ENCODE assay signal across 10 cellular contexts in the genomic region with DNA sequence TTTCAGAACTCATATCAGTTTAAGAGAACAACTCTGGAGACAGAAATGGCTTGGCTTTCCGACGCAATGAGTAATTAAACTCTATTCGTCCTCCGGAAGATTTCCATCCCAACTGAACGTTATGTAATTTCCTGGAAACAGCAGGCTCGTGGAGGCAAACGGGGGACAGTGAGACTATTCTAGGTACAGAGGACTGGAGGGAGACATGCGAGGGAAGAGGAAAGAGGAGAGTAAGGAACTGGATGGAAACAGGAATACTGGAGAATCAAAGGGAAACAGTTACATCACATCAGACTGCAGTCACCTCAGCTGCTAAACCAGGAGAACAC. TPM values are rescaled to one million over a fixed set of nuclear protein-coding genes. Genes with fewer than 3 reads are reported as not detected.
DNase-seq lines count a peak whose midpoint lies in the region; ATAC-seq and TF ChIP-seq lines count a peak whose summit lies in the region.
"Had no signal": no experiment of that assay in that cellular context is flagged by ENCODE, and none has a peak within 500 bp of the region (broad histone marks: within the 10 kb centered on the region; RNA-seq: fewer than 3 reads in every experiment).

No MANE protein-coding gene starts in this region.

- CTCF ChIA-PET in RWPE1 (lab: Yijun Ruan, JAX): no interaction called here

- intact Hi-C loops in esophagus squamous epithelium (cut with DNase I): no loop called here

- no peak for TF ChIP-seq EP300 in suprapubic skin (IDR thresholded peaks at IDR 0.05)

- H3K4me1 ChIP-seq in esophagus squamous epithelium (peaks cover 43 to 65% (median 61%) of the 10 kb centered on the region in 3 donors), muscle layer of colon (ENCODE audit: insufficient read depth, low read length) (peaks cover 57% of the 10 kb centered on the region), suprapubic skin (peaks cover 53% of the 10 kb centered on the region)

- DNase-seq in RWPE1 (ENCODE audit: low spot score) (no peak), esophagus squamous epithelium (lab: John Stamatoyannopoulos, UW) (no peak), suprapubic skin (ENCODE audit: low spot score in 2 of 2) (no peak), retina (no peak)
- DNase-seq: activated naive CD8-positive, alpha-beta T cell treated with anti-CD3 and anti-CD28 coated beads, Interleukin-2, amount 10 ng/mL, durations not matched to agents 7 days and 5 days; NCI-H1930 had no signal

- H3K27me3 ChIP-seq in esophagus squamous epithelium (no peaks in the 10 kb centered on the region), muscle layer of colon (ENCODE audit: control insufficient read depth in 1 of 2, insufficient read depth in 2 of 2, low read length in 2 of 2) (no peaks in the 10 kb centered on the region), suprapubic skin (no peaks in the 10 kb centered on the region)

- TF ChIP-seq CTCF in RWPE1 (conservative IDR thresholded peaks at IDR 0.05; ENCODE audit: low read depth) (no peak), esophagus squamous epithelium (IDR thresholded peaks at IDR 0.05) (no peak), suprapubic skin (IDR thresholded peaks at IDR 0.05) (no peak)

- ATAC-seq in HG02938 (IDR thresholded peaks at IDR 0.05; ENCODE audit: unreplicated experiment) (no peak), HG02588 (IDR thresholded peaks at IDR 0.05; ENCODE audit: unreplicated experiment) (no peak), GM21367 (IDR thresholded peaks at IDR 0.05; ENCODE audit: unreplicated experiment) (no peak)

- no peak for TF ChIP-seq POLR2A in esophagus squamous epithelium (IDR thresholded peaks at IDR 0.05)
- TF ChIP-seq POLR2A in suprapubic skin (IDR thresholded peaks at IDR 0.05): no peak

- peaks cover 0 to 48% (median 9%) of the 10 kb centered on the region in 3 donors for H3K36me3 ChIP-seq in esophagus squamous epithelium
- H3K36me3 ChIP-seq in muscle layer of colon (ENCODE audit: insufficient read depth, low read length): peaks cover 38% of the 10 kb centered on the region
- H3K36me3 ChIP-seq in suprapubic skin: peaks cover 21% of the 10 kb centered on the region

- H3K4me3 ChIP-seq in esophagus squamous epithelium: no peak overlapping the region
- peak overlapping the region in 1 of 2 donors; percentile 26 for H3K4me3 ChIP-seq in muscle layer of colon (ENCODE audit: low read depth in 1 of 2, low read length in 2 of 2)
- H3K4me3 ChIP-seq in suprapubic skin: no peak overlapping the region

- H3K27ac ChIP-seq in RWPE1 (peak overlapping the region; percentile 87), esophagus squamous epithelium (peak overlapping the region; percentile 85 to 98 (median 92)), muscle layer of colon (ENCODE audit: low read depth, low read length) (peak overlapping the region; percentile 64), suprapubic skin (peak overlapping the region; percentile 91)

- no peak overlapping the region for H3K9ac ChIP-seq in muscle layer of colon (ENCODE audit: low read length)

- 34 to 52% methylated on average over 8 of the region's 8 CpGs for WGBS in esophagus squamous epithelium, 2 donors
- WGBS in suprapubic skin: 48% methylated on average over 8 of the region's 8 CpGs

- POLR2A ChIA-PET in RWPE1 (lab: Yijun Ruan, JAX; ENCODE audit: low non-redundant PET): no interaction called here

- H3K9me3 ChIP-seq in esophagus squamous epithelium (no peaks in the 10 kb centered on the region), muscle layer of colon (ENCODE audit: low read length) (no peaks in the 10 kb centered on the region), suprapubic skin (no peaks in the 10 kb centered on the region)

RNA-seq across cellular contexts. Expression of gene PPP2R1B, which starts 28.3 kb away (rescaled TPM):
- 10 to 100 TPM; 17.6 to 39.7 (median 27.7) TPM for total RNA-seq in esophagus squamous epithelium
- 10 to 100 TPM; 27.9 to 39.8 (median 31.8) TPM for total RNA-seq in suprapubic skin
